10 cellular contexts compared by ENCODE assay signal in the genomic region with DNA sequence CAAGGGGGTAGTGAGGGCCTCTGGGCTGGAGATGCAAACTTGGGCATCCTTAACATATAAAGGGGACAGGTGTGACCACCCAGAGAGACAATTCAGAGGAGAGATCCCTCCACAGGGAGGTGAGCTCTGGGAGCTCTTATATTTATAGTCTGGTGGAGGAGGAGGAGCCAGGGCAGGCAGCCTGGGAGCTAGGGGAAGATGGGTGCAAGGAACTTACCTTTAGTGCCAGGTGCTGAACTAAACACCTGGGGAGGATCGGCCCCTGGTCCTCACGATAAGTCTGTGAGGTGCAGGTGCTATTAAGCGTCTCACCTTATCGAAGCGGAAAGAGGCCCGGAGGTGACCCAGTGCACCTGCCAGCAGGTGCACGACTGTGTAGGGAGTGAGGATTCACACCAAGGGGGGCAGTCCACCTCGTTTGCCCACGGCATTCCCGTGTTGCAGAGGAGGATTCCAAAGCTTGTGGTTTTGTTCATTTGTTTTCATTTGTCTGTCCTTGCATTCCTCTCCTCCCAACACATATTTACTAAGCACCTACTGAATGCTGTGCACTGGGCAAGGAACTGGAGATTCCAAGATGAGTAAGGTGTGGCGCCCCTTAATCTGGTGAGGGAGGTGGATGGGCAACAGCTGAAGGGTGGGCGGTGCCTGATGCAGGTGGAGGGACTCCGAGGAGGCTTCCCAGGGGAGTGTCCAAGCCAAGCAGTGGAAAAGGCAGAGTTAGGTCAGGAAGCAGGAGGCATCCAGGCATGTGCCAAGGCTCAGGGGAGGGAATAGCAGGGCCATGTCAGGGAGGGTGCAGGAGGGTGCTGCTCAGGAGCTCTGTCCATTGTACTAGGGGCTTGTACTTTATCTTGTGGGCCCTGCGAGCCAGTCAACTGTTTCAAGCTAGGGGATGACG. TPM values are rescaled to one million over a fixed set of nuclear protein-coding genes. Genes with fewer than 3 reads are reported as not detected.
A peak's percentile ranks its signal among the peaks of the same experiment; 100 is the strongest.
DNase-seq lines count a peak whose midpoint lies in the region; ATAC-seq, FAIRE-seq and TF ChIP-seq lines count a peak whose summit lies in the region.
"Had no signal": no experiment of that assay in that cellular context is flagged by ENCODE, and none has a peak within 500 bp of the region (broad histone marks: within the 10 kb centered on the region; RNA-seq: fewer than 3 reads in every experiment).

No MANE protein-coding gene starts in this region.

- no peaks in the 10 kb centered on the region; the same call in 1 of the 2 replicates for H3F3A ChIP-seq in MM.1S (ENCODE audit: insufficient read depth, low read length)

- no peak for DNase-seq in A549 (ENCODE audit: low read depth in 1 of 2, low spot score in 1 of 2)
- peak; percentile 60 for DNase-seq in MM.1S
- peak in 1 of 4 donors; percentile 37 for DNase-seq in body of pancreas
- no peak for DNase-seq in lower lobe of right lung
- DNase-seq in GOT3 (lab: John Stamatoyannopoulos, UW): no peak
- DNase-seq: activated T-cell treated with anti-CD3 and anti-CD28 coated beads, Interleukin-2, amount 50 U/mL, for 1 hour; left cardiac atrium had no signal

- H3K27ac ChIP-seq in A549 (peak overlapping the region in 1 of 2 experiments; percentile 60; a peak in 3 of 6 replicates), MM.1S (ENCODE audit: low read length) (peak overlapping the region; percentile 35; the same call in 1 of the 2 replicates), body of pancreas (peak overlapping the region; percentile 3 to 85 (median 70)), lower lobe of right lung (no peak overlapping the region)

- H3K36me3 ChIP-seq in MM.1S (replicated peaks; ENCODE audit: insufficient read depth, low read length) (no peaks in the 10 kb centered on the region), body of pancreas (replicated peaks in 1 of 2; ENCODE audit: insufficient read depth in 1 of 2, low read depth in 2 of 2) (no peaks in the 10 kb centered on the region), lower lobe of right lung (no peaks in the 10 kb centered on the region)

- 63% methylated on average over 14 of the region's 15 CpGs for WGBS in A549 (ENCODE audit: missing lambda C conversion rate)
- 28 to 36% methylated on average over 8 to 15 of the region's 15 CpGs for whole genome bisulfite sequencing in body of pancreas, 2 donors

- H3K79me2 ChIP-seq in MM.1S (ENCODE audit: low read length): no peaks in the 10 kb centered on the region

- peak overlapping the region; percentile 34; the same call in 2 of the 3 replicates for H3K4me2 ChIP-seq in A549
- H3K4me2 ChIP-seq in MM.1S (ENCODE audit: low read depth, low read length): peak overlapping the region; percentile 18; the same call in 1 of the 2 replicates

- no peaks in the 10 kb centered on the region for H3K9me2 ChIP-seq in MM.1S (replicated peaks; ENCODE audit: insufficient read depth, low read length)

- H3K27me3 ChIP-seq in MM.1S (replicated peaks; ENCODE audit: insufficient read depth, low read length) (peaks cover 66% of the 10 kb centered on the region), body of pancreas (no peaks in the 10 kb centered on the region), lower lobe of right lung (ENCODE audit: low read depth) (no peaks in the 10 kb centered on the region)

- no peak for TF ChIP-seq RAD21 in A549 (conservative IDR thresholded peaks at IDR 0.05 in 1 of 2, IDR thresholded peaks at IDR 0.05 in 1 of 2)

- CTCF ChIA-PET in A549 (lab: Yijun Ruan, JAX): interaction anchor here (1.3 to 2.4 kb wide), 3 partner anchors 49 to 56 kb away, joined by 6 to 7 read pairs (median 6); no protein-coding TSS in a partner anchor

- POLR2A ChIA-PET in A549 (lab: Yijun Ruan, JAX): interaction anchor here (0.6 to 1.0 kb wide), 2 partner anchors 28 to 112 kb away, joined by 3 to 6 read pairs; a partner anchor contains a TSS

- H3K9me3 ChIP-seq in A549 (no peaks in the 10 kb centered on the region), MM.1S (replicated peaks; ENCODE audit: insufficient read depth, low read length) (no peaks in the 10 kb centered on the region), body of pancreas (no peaks in the 10 kb centered on the region), lower lobe of right lung (no peaks in the 10 kb centered on the region)

- TF ChIP-seq POLR2A in A549 (IDR thresholded peaks at IDR 0.05; ENCODE audit: low read length): no peak
- TF ChIP-seq POLR2A in body of pancreas (IDR thresholded peaks at IDR 0.05): no peak

- H2AFZ ChIP-seq in MM.1S (ENCODE audit: low read length): no peak overlapping the region

- H4K20me1 ChIP-seq in MM.1S (ENCODE audit: insufficient read depth, low read length): no peaks in the 10 kb centered on the region

- no peak overlapping the region for H3K9ac ChIP-seq in MM.1S (ENCODE audit: low read length)

- TF ChIP-seq CTCF in A549 (IDR thresholded peaks at IDR 0.05) (no peak), MM.1S (IDR thresholded peaks at IDR 0.05; ENCODE audit: low read length) (no peak), body of pancreas (IDR thresholded peaks at IDR 0.05) (no peak), lower lobe of right lung (IDR thresholded peaks at IDR 0.05) (no peak)

- H3K4me1 ChIP-seq in A549 (peaks cover 35% of the 10 kb centered on the region), MM.1S (ENCODE audit: low read length) (peaks cover 12% of the 10 kb centered on the region; the same call in 1 of the 2 replicates), body of pancreas (peaks cover 26% of the 10 kb centered on the region), lower lobe of right lung (peaks cover 10% of the 10 kb centered on the region)

- H3K4me3 ChIP-seq in A549: no peak overlapping the region
- H3K4me3 ChIP-seq in MM.1S (ENCODE audit: low read length): no peak overlapping the region
- no peak overlapping the region for H3K4me3 ChIP-seq in body of pancreas
- H3K4me3 ChIP-seq in lower lobe of right lung: no peak overlapping the region

- ATAC-seq in A549 (peak in 1 of 2 experiments; percentile 48; a peak in 3 of 6 replicates), body of pancreas (peak; percentile 18), lower lobe of right lung (peak; percentile 30 to 42), HG03095 (IDR thresholded peaks at IDR 0.05; ENCODE audit: unreplicated experiment) (no peak), HG02642 (IDR thresholded peaks at IDR 0.05; ENCODE audit: poor library complexity, unreplicated experiment) (no peak), HG03196 (IDR thresholded peaks at IDR 0.05; ENCODE audit: unreplicated experiment) (no peak)

- intact Hi-C loops in body of pancreas (cut with DNase I): no loop called here
- intact Hi-C loops in lower lobe of right lung (cut with DNase I): no loop called here

- no peak for FAIRE-seq in A549 (lab: Jason Lieb, UNC)

- TF ChIP-seq EP300 in A549 (IDR thresholded peaks at IDR 0.05): no peak

TF ChIP-seq in A549, 52 proteins besides CTCF, POLR2A, EP300 and RAD21:
- TF ChIP-seq NFE2L2 (conservative IDR thresholded peaks at IDR 0.05; ENCODE audit: low read length) (no peak), POLR2AphosphoS2 (conservative IDR thresholded peaks at IDR 0.05; ENCODE audit: low read length) (no peak)
- TF ChIP-seq, protein P1, sequence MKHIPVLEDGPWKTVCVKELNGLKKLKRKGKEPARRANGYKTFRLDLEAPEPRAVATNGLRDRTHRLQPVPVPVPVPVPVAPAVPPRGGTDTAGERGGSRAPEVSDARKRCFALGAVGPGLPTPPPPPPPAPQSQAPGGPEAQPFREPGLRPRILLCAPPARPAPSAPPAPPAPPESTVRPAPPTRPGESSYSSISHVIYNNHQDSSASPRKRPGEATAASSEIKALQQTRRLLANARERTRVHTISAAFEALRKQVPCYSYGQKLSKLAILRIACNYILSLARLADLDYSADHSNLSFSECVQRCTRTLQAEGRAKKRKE (CRISPR knock-in tag; IDR thresholded peaks at IDR 0.05; ENCODE audit: low read depth): no peak
TF ChIP-seq in A549: peak in this region for 0.

RNA-seq across cellular contexts. Expression of a gene that starts 11.4 kb away (rescaled TPM):
- polyA plus RNA-seq in A549 (2011; rRNA removed) (3.5 and 4.1 TPM in 2 replicates), A549 (2017; fragmentation: RNase III; extraction: RNeasy Plus Mini Kit Qiagen cat#74134 plus additional on column Dnase treatment) (4.1 to 5.2 TPM (median 4.4 TPM) in 3 replicates)
- polyA plus RNA-seq in A549 (2012; cell fraction: cytosol; rRNA removed): 5.9 and 8.0 TPM in 2 replicates
- 15.0 and 18.0 TPM in 2 replicates for polyA plus RNA-seq in A549 (2012; cell fraction: nucleus; rRNA removed)
- 7.6 and 10.9 TPM in 2 replicates for polyA minus RNA-seq in A549 (2011; rRNA and poly(A)+ RNA removed)
- total RNA-seq in body of pancreas (10 to 100 TPM; 81.4 to 93.1 TPM), lower lobe of right lung (57.9 TPM)

Comparison
In these comparisons a context has a peak if more than half of its experiments do, and no peak if none do; other contexts are left out.
1. ATAC-seq: peak in body of pancreas (single experiment) and lower lobe of right lung (2 of 2); none in HG03095 (single experiment), HG02642 (single experiment) and HG03196 (single experiment).